16 cellular contexts compared by ENCODE assay signal in the genomic region with DNA sequence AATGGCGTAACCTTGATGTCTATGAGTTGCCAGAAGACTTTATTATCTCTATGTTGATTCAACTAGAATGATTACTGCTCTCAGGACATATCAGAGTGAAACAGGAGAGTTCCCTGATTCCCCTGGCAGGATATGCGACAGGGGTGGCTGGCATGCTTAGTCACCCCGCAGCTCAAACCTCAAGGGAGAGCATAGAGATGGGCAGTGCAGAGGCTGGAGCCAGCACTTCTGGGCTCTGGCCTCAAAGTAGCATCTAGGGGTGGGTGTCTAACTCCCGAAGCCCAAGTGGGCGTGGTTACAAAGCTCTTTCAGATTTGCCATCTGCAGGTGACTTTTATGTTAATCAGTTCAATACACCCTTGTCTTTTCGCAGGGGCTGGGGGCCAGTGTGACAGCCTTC.
"Had no signal": no experiment of that assay in that cellular context is flagged by ENCODE, and none has a peak within 500 bp of the region (broad histone marks: within the 10 kb centered on the region; RNA-seq: fewer than 3 reads in every experiment).

No MANE protein-coding gene starts in this region.

- H3K4me3 ChIP-seq: gastrocnemius medialis, left lung, thoracic aorta, upper lobe of left lung had no signal

- DNase-seq: activated CD4-positive, alpha-beta memory T cell treated with anti-CD3 and anti-CD28 coated beads for 36 hours; activated gamma-delta T cell treated with Interleukin-2 at 50 U/mL for 16 hours; activated T-cell treated with anti-CD3 and anti-CD28 coated beads for 4 hours; cerebellar nuclear complex; cortex of kidney; gastrocnemius medialis; head of caudate nucleus; left lung; midbrain; nephron progenitor cell; nucleus accumbens; retina; stimulated activated naive B cell treated with anti-CD40 and anti-IgM and Interleukin-4, amounts not matched to agents 10 μg/mL and 1 μg/mL and 100 μg/mL, for 72 hours; T-helper 9 cell; upper lobe of left lung had no signal

- ATAC-seq: gastrocnemius medialis; left lung; stimulated activated naive B cell treated with anti-CD40 and anti-IgM and Interleukin-4, amounts not matched to agents 10 μg/mL and 1 μg/mL and 100 μg/mL, for 72 hours had no signal
